ENCODE assay signal across 17 cellular contexts in the genomic region with DNA sequence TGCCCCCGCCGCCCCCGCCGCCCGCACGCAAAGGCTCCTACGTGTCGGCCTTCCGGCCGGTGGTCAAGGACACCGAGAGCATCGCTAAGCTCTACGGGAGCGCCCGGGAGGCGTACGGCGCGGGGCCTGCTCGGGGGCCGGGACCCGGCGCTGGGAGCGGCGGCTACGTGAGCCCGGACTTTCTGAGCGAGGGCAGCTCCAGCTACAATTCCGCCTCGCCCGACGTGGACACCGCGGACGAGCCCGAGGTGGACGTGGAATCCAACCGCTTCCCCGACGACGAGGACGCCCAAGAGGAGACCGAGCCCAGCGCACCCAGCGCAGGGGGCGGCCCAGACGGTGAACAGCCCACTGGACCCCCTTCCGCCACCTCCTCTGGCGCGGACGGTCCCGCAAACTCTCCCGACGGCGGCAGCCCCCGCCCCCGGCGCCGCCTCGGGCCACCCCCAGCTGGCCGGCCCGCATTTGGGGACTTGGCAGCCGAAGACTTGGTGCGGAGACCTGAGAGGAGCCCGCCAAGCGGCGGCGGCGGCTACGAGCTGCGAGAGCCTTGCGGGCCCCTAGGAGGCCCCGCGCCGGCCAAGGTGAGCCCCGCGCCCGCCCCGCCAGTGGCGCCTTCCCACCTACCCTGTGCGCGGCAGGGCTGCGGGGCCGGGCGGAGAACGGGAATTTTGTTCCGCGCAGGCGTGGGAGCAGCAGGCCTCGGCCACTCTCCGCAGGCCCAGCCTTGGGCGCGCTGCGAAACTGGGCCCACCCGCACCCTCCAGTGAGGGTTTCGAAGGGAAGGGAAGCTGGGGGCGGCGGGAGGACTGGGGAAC. TPM values are rescaled to one million over a fixed set of nuclear protein-coding genes. Genes with fewer than 3 reads are reported as not detected.
DNase-seq lines count a peak whose midpoint lies in the region; ATAC-seq, FAIRE-seq and TF ChIP-seq lines count a peak whose summit lies in the region.
"Had no signal": no experiment of that assay in that cellular context is flagged by ENCODE, and none has a peak within 500 bp of the region (broad histone marks: within the 10 kb centered on the region; RNA-seq: fewer than 3 reads in every experiment).

No MANE protein-coding gene starts in this region.

- no peak for ATAC-seq in GM12878
- no peak for ATAC-seq in natural killer cell
- ATAC-seq: left cardiac atrium had no signal

- TF ChIP-seq EP300 in GM12878 (IDR thresholded peaks at IDR 0.05; ENCODE audit: borderline replicate concordance in 1 of 2, control insufficient read depth in 1 of 2, low read depth in 2 of 2, low read length in 2 of 2) = no peak

- no peak overlapping the region for H2AFZ ChIP-seq in GM12878 (ENCODE audit: control insufficient read depth, low read depth, low read length)
- H2AFZ ChIP-seq: PC-9 had no signal

- no peaks in the 10 kb centered on the region for H4K20me1 ChIP-seq in GM12878 (ENCODE audit: control insufficient read depth, insufficient read depth)

- POLR2A ChIA-PET in A673 (lab: Charles Lee; ENCODE audit: low non-redundant PET) = no interaction called here
- POLR2A ChIA-PET in CD4-positive, alpha-beta memory T cell (lab: Charles Lee; ENCODE audit: partially characterized antibody) = interaction anchor here (1.6 kb wide), 1 partner anchor 13 kb away, joined by 4 read pairs; no protein-coding TSS in a partner anchor
- POLR2A ChIA-PET in GM12878 (lab: Charles Lee) = no interaction called here

- H3K4me3 ChIP-seq in A673 (ENCODE audit: low read depth, low read length, poor library complexity, severe bottlenecking) = peak overlapping the region; percentile 18
- no peak overlapping the region for H3K4me3 ChIP-seq in CD4-positive, alpha-beta memory T cell (ENCODE audit: low read length in 2 of 2)
- H3K4me3 ChIP-seq in GM12878 = no peak overlapping the region
- H3K4me3 ChIP-seq: ovary, PC-9 had no signal

- peaks cover 26% of the 10 kb centered on the region for H3K4me1 ChIP-seq in A673 (ENCODE audit: insufficient read depth, low read length, poor library complexity, severe bottlenecking)
- H3K4me1 ChIP-seq in CD4-positive, alpha-beta memory T cell (ENCODE audit: insufficient read depth, low read length) = peaks cover 58% of the 10 kb centered on the region
- no peaks in the 10 kb centered on the region for H3K4me1 ChIP-seq in GM12878 (ENCODE audit: control insufficient read depth, insufficient read depth, low read length)

- CTCF ChIA-PET in A673 (lab: Charles Lee) (no interaction called here), GM12878 (lab: Yijun Ruan, JAX) (interaction anchor here (0.6 kb wide), 1 partner anchor 333 kb away, joined by 3 read pairs; no protein-coding TSS in a partner anchor)
- CTCF ChIA-PET in CD4-positive, alpha-beta memory T cell (lab: Charles Lee; ENCODE audit: partially characterized antibody) = interaction anchor here (0.7 kb wide), 1 partner anchor 43 kb away, joined by 3 read pairs; no protein-coding TSS in a partner anchor

- no peak for TF ChIP-seq POLR2A in GM12878 (IDR thresholded peaks at IDR 0.05; ENCODE audit: low read depth, low read length)

- H3K9me3 ChIP-seq in A673 (ENCODE audit: low read depth, low read length, poor library complexity, severe bottlenecking) = no peaks in the 10 kb centered on the region
- no peaks in the 10 kb centered on the region for H3K9me3 ChIP-seq in CD4-positive, alpha-beta memory T cell (ENCODE audit: control insufficient read depth in 1 of 2, low read length in 2 of 2)
- H3K9me3 ChIP-seq in GM12878 (replicated peaks; ENCODE audit: control insufficient read depth, insufficient read depth, low read length) = peaks cover 7% of the 10 kb centered on the region; the same call in 1 of the 3 replicates
- H3K9me3 ChIP-seq: ovary had no signal

- H3K27ac Mint-ChIP-seq in CD4-positive, alpha-beta memory T cell = peak overlapping the region in 3 of 7 donors; percentile 29 to 75 (median 45)
- peak overlapping the region in 1 of 2 donors; percentile 42 for H3K27ac Mint-ChIP-seq in natural killer cell

- FAIRE-seq in GM12878 (lab: Jason Lieb, UNC) = no peak
- FAIRE-seq: colon, GM12892 had no signal

- TF ChIP-seq RAD21 in GM12878 (IDR thresholded peaks at IDR 0.05; ENCODE audit: insufficient read depth, low read depth, low read length) = no peak

- H3K9me3 Mint-ChIP-seq in CD4-positive, alpha-beta memory T cell = peaks cover 0 to 13% (median 0%) of the 10 kb centered on the region in 8 donors
- H3K9me3 Mint-ChIP-seq in natural killer cell = no peaks in the 10 kb centered on the region

- TF ChIP-seq CTCF in A673 (conservative IDR thresholded peaks at IDR 0.05; ENCODE audit: low read depth, low read length) = no peak
- no peak for TF ChIP-seq CTCF in GM12878 (IDR thresholded peaks at IDR 0.05 in 2 of 3, conservative IDR thresholded peaks at IDR 0.05 in 1 of 3; ENCODE audit: control insufficient read depth in 2 of 3, extremely low read depth in 1 of 3, insufficient read depth in 1 of 3, low read depth in 3 of 3, low read length in 3 of 3)
- TF ChIP-seq CTCF in natural killer cell (IDR thresholded peaks at IDR 0.05) = no peak
- no peak for TF ChIP-seq CTCF in GM20000 (IDR thresholded peaks at IDR 0.05; ENCODE audit: extremely low read depth, missing control alignments)

- RAD21 ChIA-PET in GM12878 (lab: Charles Lee; ENCODE audit: unreplicated experiment) = no interaction called here

- SMC1A ChIA-PET in GM12878 (lab: Charles Lee; ENCODE audit: uncharacterized antibody, unreplicated experiment) = no interaction called here

- H3K9ac ChIP-seq in GM12878 (ENCODE audit: control insufficient read depth, insufficient read depth, low read length) = no peak overlapping the region

- no peak overlapping the region for H3K4me2 ChIP-seq in GM12878 (ENCODE audit: control insufficient read depth, insufficient read depth)
- H3K4me2 ChIP-seq: PC-9 had no signal

- intact Hi-C loops in A673 (cut with micrococcal nuclease; ENCODE audit: unreplicated experiment) (no loop called here), GM12878 (cut with micrococcal nuclease; ENCODE audit: unreplicated experiment) (no loop called here), natural killer cell (cut with micrococcal nuclease) (no loop called here)
- intact Hi-C loops in CD4-positive, alpha-beta memory T cell (cut with micrococcal nuclease) = no loop called here

- no peaks in the 10 kb centered on the region for H3K79me2 ChIP-seq in GM12878 (ENCODE audit: control insufficient read depth, insufficient read depth, low read length)

- 64% methylated on average over 52 of the region's 98 CpGs for WGBS in GM12878 (ENCODE audit: insufficient coverage, insufficient replicate concordance, low lambda C conversion rate, missing lambda C conversion rate)

- H3K27me3 Mint-ChIP-seq in CD4-positive, alpha-beta memory T cell = peaks cover 47 to 57% of the 10 kb centered on the region in 2 donors
- H3K27me3 Mint-ChIP-seq in natural killer cell (ENCODE audit: low read depth in 2 of 2) = peaks cover 54 to 56% of the 10 kb centered on the region in 2 donors

- peaks cover 27 to 71% (median 38%) of the 10 kb centered on the region in 4 donors for H3K4me1 Mint-ChIP-seq in CD4-positive, alpha-beta memory T cell
- peaks cover 21 to 34% of the 10 kb centered on the region in 2 donors for H3K4me1 Mint-ChIP-seq in natural killer cell

- H3K27ac ChIP-seq in A673 (ENCODE audit: low read depth, low read length, poor library complexity, severe bottlenecking) (no peak overlapping the region), GM12878 (ENCODE audit: control insufficient read depth, insufficient read depth) (no peak overlapping the region)
- H3K27ac ChIP-seq in CD4-positive, alpha-beta memory T cell (ENCODE audit: low read depth, low read length) = no peak overlapping the region
- H3K27ac ChIP-seq: ovary, PC-9 had no signal

- DNase-seq in A673 (ENCODE audit: low spot score) = no peak
- peak in 2 of 5 donors; percentile 6 to 28 for DNase-seq in CD4-positive, alpha-beta memory T cell
- DNase-seq in GM12878 (ENCODE audit: low read depth, low spot score) = no peak
- DNase-seq in natural killer cell = no peak
- DNase-seq in DMS153 (lab: John Stamatoyannopoulos, UW) = no peak
- DNase-seq in NCI-H2227 treated with DMSO at 0.1 percent for 48 hours (lab: John Stamatoyannopoulos, UW) = no peak
- DNase-seq in GM20000 (ENCODE audit: low spot score) = no peak
- DNase-seq in NCI-H526 treated with DMSO at 0.1 percent for 48 hours (lab: John Stamatoyannopoulos, UW) = no peak
- DNase-seq: activated gamma-delta T cell; Kasumi-1; left cardiac atrium; NCI-H2171; ovary; PC-9; stimulated activated CD4-positive, alpha-beta T cell treated with anti-CD3 and anti-CD28 coated beads, Interleukin-2, amount 100 ng/mL, for 48 hours had no signal

- peaks cover 98% of the 10 kb centered on the region for H3K27me3 ChIP-seq in A673 (replicated peaks; ENCODE audit: insufficient read depth, low read depth, low read length, poor library complexity)
- H3K27me3 ChIP-seq in CD4-positive, alpha-beta memory T cell (ENCODE audit: insufficient read depth, low read length) = peaks cover 44% of the 10 kb centered on the region
- H3K27me3 ChIP-seq in GM12878 (replicated peaks in 1 of 2; ENCODE audit: control insufficient read depth in 2 of 2, insufficient read depth in 2 of 2, low read length in 1 of 2) = peaks cover 24 to 35% of the 10 kb centered on the region in 2 experiments

- BruUV-seq in A673 (replicated peaks; lab: Mats Ljungman, UMichigan) (no TSS peak), GM12878 (replicated peaks; lab: Mats Ljungman, UMichigan) (no TSS peak)

- H3K4me3 Mint-ChIP-seq in CD4-positive, alpha-beta memory T cell = peak overlapping the region in 7 of 8 donors; percentile 27 to 81 (median 57)
- peak overlapping the region; percentile 60 for H3K4me3 Mint-ChIP-seq in natural killer cell

- in situ Hi-C loops in GM12878 (cut with MboI) = no loop called here

- H3K36me3 Mint-ChIP-seq in CD4-positive, alpha-beta memory T cell = no peaks in the 10 kb centered on the region
- no peaks in the 10 kb centered on the region for H3K36me3 Mint-ChIP-seq in natural killer cell

- H3K36me3 ChIP-seq in A673 (ENCODE audit: insufficient read depth, low read length, poor library complexity, severe bottlenecking) (no peaks in the 10 kb centered on the region), GM12878 (ENCODE audit: control insufficient read depth in 2 of 2, insufficient read depth in 2 of 2, low read length in 1 of 2) (no peaks in the 10 kb centered on the region)
- H3K36me3 ChIP-seq in CD4-positive, alpha-beta memory T cell (ENCODE audit: insufficient read depth, low read length) = no peaks in the 10 kb centered on the region
- H3K36me3 ChIP-seq: ovary had no signal

RNA-seq across cellular contexts. Expression of a gene that starts 2.5 kb away (rescaled TPM):
- 0.21 and 0.37 TPM in 2 replicates for total RNA-seq in A673 (2021)
- under 1 TPM; 0.30 to 0.38 TPM for total RNA-seq in CD4-positive, alpha-beta memory T cell
- polyA plus RNA-seq in CD4-positive, alpha-beta memory T cell = under 1 TPM in 1 of 2 donors, not detected in 1; 0.09 TPM
- 2.0 and 2.2 TPM in 2 replicates for total RNA-seq in GM12878 (2013; cell fraction: nucleolus; rRNA removed)
- 0.11 and 0.28 TPM in 2 replicates for total RNA-seq in GM12878 (2014; rRNA removed)
- 0.04 and 0.05 TPM in 2 replicates for total RNA-seq in GM12878 (2014; rRNA removed; fragmentation: Illumina TruSeq; extraction: Trizol)
- total RNA-seq in GM12878 (2021) = 0.35 and 0.36 TPM in 2 replicates
- polyA plus RNA-seq in GM12878 (2011; ENCODE audit: low read depth) = 0.08 TPM
- 0.03 and 0.05 TPM in 2 replicates for polyA plus RNA-seq in GM12878 (2011; rRNA removed)
- polyA plus RNA-seq in GM12878 (2011; cell fraction: cytosol; rRNA removed) = 0.09 and 0.12 TPM in 2 replicates
- 0.69 and 0.94 TPM in 2 replicates for polyA plus RNA-seq in GM12878 (2011; cell fraction: nucleus; rRNA removed)
- polyA plus RNA-seq in GM12878 (2012) = 0.17 and 0.24 TPM in 2 replicates
- polyA plus RNA-seq in GM12878 (2014; fragmentation: Illumina TruSeq; extraction: Trizol) = 0.04 and 0.08 TPM in 2 replicates
- not detected for polyA plus RNA-seq in GM12878 (2014; fragmentation: Nextera tagmentation; extraction: Ambion mirVana)
- polyA plus RNA-seq in GM12878 (2014; rRNA removed) = 0.06 and 0.14 TPM in 2 replicates
- not detected for polyA plus RNA-seq in GM12878 (2016; fragmentation: Nextera tagmentation; extraction: Ambion mirVana)
- polyA minus RNA-seq in GM12878 (2011; rRNA and poly(A)+ RNA removed) = 0.37 and 0.52 TPM in 2 replicates
- polyA minus RNA-seq in GM12878 (2011; cell fraction: cytosol; rRNA and poly(A)+ RNA removed) = 0.31 and 0.53 TPM in 2 replicates
- 0.24 and 0.57 TPM in 2 replicates for polyA minus RNA-seq in GM12878 (2011; cell fraction: nucleus; rRNA and poly(A)+ RNA removed)
- 1 to 10 TPM; 2.0 to 2.9 (median 2.1) TPM for total RNA-seq in natural killer cell

RNA-seq across cellular contexts. Expression of a gene that starts 12.1 kb away (rescaled TPM):
- total RNA-seq in A673 (2021) (not detected in 2 replicates), GM12878 (2014; rRNA removed) (not detected in 2 replicates), GM12878 (2014; rRNA removed; fragmentation: Illumina TruSeq; extraction: Trizol) (not detected in 2 replicates), GM12878 (2021) (not detected in 2 replicates), natural killer cell (not detected)
- not detected for total RNA-seq in CD4-positive, alpha-beta memory T cell
- polyA plus RNA-seq in CD4-positive, alpha-beta memory T cell = not detected
- not detected in 2 replicates for total RNA-seq in GM12878 (2013; cell fraction: nucleolus; rRNA removed)
- not detected for polyA plus RNA-seq in GM12878 (2011; ENCODE audit: low read depth)
- polyA plus RNA-seq in GM12878 (2011; rRNA removed) (not detected in 2 replicates), GM12878 (2014; fragmentation: Illumina TruSeq; extraction: Trizol) (not detected in 2 replicates), GM12878 (2014; fragmentation: Nextera tagmentation; extraction: Ambion mirVana) (not detected), GM12878 (2014; rRNA removed) (not detected in 2 replicates), GM12878 (2016; fragmentation: Nextera tagmentation; extraction: Ambion mirVana) (not detected)
- not detected in 2 replicates for polyA plus RNA-seq in GM12878 (2011; cell fraction: cytosol; rRNA removed)
- not detected in 2 replicates for polyA plus RNA-seq in GM12878 (2011; cell fraction: nucleus; rRNA removed)
- not detected in 2 replicates for polyA plus RNA-seq in GM12878 (2012)
- polyA minus RNA-seq in GM12878 (2011; rRNA and poly(A)+ RNA removed) = 1,322 TPM in 1 of 2 replicates, not detected in the other
- polyA minus RNA-seq in GM12878 (2011; cell fraction: cytosol; rRNA and poly(A)+ RNA removed) = not detected in 2 replicates
- polyA minus RNA-seq in GM12878 (2011; cell fraction: nucleus; rRNA and poly(A)+ RNA removed) = under 0.01 TPM in 1 of 2 replicates, not detected in the other
- total RNA-seq: left cardiac atrium, ovary, PC-9 had no signal
- polyA plus RNA-seq: ovary had no signal
